Comparison of ENCODE assay signal across 1 cellular context in genomic region chr22:36743591-36744412, GRCh38.
TF ChIP-seq lines count a peak whose summit lies in the region.

No MANE protein-coding gene starts in this region.

TF ChIP-seq in H1, 55 proteins besides CTCF, POLR2A, EP300 and RAD21:
- TF ChIP-seq SP1 (IDR thresholded peaks at IDR 0.05; ENCODE audit: low read depth, low read length): no peak
